In the genomic region with DNA sequence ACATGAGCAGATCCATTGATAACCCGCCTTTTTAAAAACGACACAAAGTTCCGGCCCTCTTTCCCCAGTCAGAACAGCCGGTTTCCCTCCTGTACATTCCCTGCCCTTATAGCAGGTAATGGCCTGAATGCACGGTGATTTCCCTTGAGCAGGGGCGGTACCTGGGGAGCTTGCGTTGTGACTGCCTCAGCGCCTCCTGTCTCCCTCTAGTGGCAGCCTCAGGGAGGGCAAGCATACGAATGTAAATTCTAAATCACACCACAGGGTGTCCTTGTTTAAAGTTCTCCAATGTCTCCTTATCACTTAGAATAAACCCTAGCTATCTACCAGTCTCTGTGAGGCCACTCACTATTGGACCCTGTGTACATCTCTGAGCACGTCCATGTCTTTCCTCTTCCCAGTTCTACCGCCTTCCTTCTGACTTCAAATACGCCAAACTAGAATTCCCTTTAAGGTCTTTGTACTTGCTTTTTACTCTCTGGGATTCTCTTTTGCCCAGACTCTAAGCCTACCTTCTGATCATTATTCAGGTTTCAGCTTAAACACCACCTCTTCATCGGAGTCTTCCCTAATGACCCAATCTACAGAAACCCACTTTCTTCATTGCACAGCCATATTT, we compare ENCODE assay signal across 8 cellular contexts. TPM values are rescaled to one million over a fixed set of nuclear protein-coding genes. Genes with fewer than 3 reads are reported as not detected.
DNase-seq lines count a peak whose midpoint lies in the region; ATAC-seq and TF ChIP-seq lines count a peak whose summit lies in the region.

No MANE protein-coding gene starts in this region.

- TF ChIP-seq EP300 in SK-N-SH (IDR thresholded peaks at IDR 0.05; ENCODE audit: borderline replicate concordance in 1 of 2, low read depth in 1 of 2, low read length in 1 of 2), result no peak

- H3K36me3 ChIP-seq in HUES6 (ENCODE audit: control insufficient read depth, insufficient read depth, low read length) (no peaks in the 10 kb centered on the region), SK-N-SH (replicated peaks in 1 of 2; ENCODE audit: control insufficient read depth in 1 of 2, insufficient read depth in 2 of 2, low read length in 1 of 2) (no peaks in the 10 kb centered on the region), iPS DF 6.9 (ENCODE audit: control insufficient read depth, insufficient read depth, low read length) (no peaks in the 10 kb centered on the region)

- H2AFZ ChIP-seq in SK-N-SH (ENCODE audit: low read depth), result no peak overlapping the region

- H3K9me3 ChIP-seq in HUES6 (ENCODE audit: control insufficient read depth, insufficient read depth, low read depth, low read length) (peaks cover 6% of the 10 kb centered on the region; the same call in 1 of the 2 replicates), SK-N-SH (no peaks in the 10 kb centered on the region), iPS DF 6.9 (ENCODE audit: control insufficient read depth, insufficient read depth, low read length) (no peaks in the 10 kb centered on the region)

- H3K79me2 ChIP-seq in SK-N-SH (ENCODE audit: insufficient read depth), result no peaks in the 10 kb centered on the region

- 69% methylated on average over 13 of the region's 13 CpGs for WGBS in SK-N-SH (ENCODE audit: low lambda C conversion rate)
- WGBS in iPS DF 6.9 (ENCODE audit: insufficient coverage, insufficient read length), result no CpG with 5 or more reads among the region's 13 CpGs

- no peaks in the 10 kb centered on the region for H3K9me2 ChIP-seq in SK-N-SH

- CTCF ChIA-PET in SK-N-SH (lab: Yijun Ruan, JAX), result interaction anchor here (0.5 to 2.1 kb wide), 32 partner anchors 9 to 652 kb away, joined by 3 to 23 read pairs (median 3); no protein-coding TSS in a partner anchor

- H3K4me3 ChIP-seq in HUES6 (ENCODE audit: low read depth, low read length), result peak overlapping the region; percentile 35; the same call in 1 of the 2 replicates
- H3K4me3 ChIP-seq in SK-N-SH (ENCODE audit: low read depth in 2 of 2, low read length in 1 of 2), result peak overlapping the region in 1 of 2 experiments; percentile 50; a peak in 1 of 4 replicates
- H3K4me3 ChIP-seq in iPS DF 6.9 (ENCODE audit: low read length), result no peak overlapping the region

- TF ChIP-seq RAD21 in SK-N-SH (IDR thresholded peaks at IDR 0.05; ENCODE audit: low read length), result peak; percentile 76

- peak overlapping the region; percentile 69 for H3K9ac ChIP-seq in HUES6 (ENCODE audit: low read length)
- no peak overlapping the region for H3K9ac ChIP-seq in SK-N-SH

- H3K4me2 ChIP-seq in SK-N-SH, result no peak overlapping the region

- POLR2A ChIA-PET in SK-N-SH (lab: Yijun Ruan, JAX), result no interaction called here

- peak overlapping the region; percentile 79; the same call in 1 of the 2 replicates for H3K27ac ChIP-seq in HUES6 (ENCODE audit: low read depth, low read length)
- no peak overlapping the region for H3K27ac ChIP-seq in SK-N-SH (ENCODE audit: low read depth in 2 of 2, low read length in 1 of 2)
- H3K27ac ChIP-seq in iPS DF 6.9 (ENCODE audit: low read length), result no peak overlapping the region

- H4K20me1 ChIP-seq in SK-N-SH (ENCODE audit: insufficient read depth), result no peaks in the 10 kb centered on the region

- H3K27me3 ChIP-seq in HUES6 (ENCODE audit: control insufficient read depth, insufficient read depth, low read length) (no peaks in the 10 kb centered on the region), SK-N-SH (ENCODE audit: insufficient read depth) (no peaks in the 10 kb centered on the region), iPS DF 6.9 (ENCODE audit: control insufficient read depth, insufficient read depth, low read length) (no peaks in the 10 kb centered on the region)

- no peaks in the 10 kb centered on the region for H3F3A ChIP-seq in SK-N-SH (replicated peaks; ENCODE audit: insufficient read depth)

- peaks cover 31% of the 10 kb centered on the region for H3K4me1 ChIP-seq in HUES6 (ENCODE audit: control insufficient read depth, insufficient read depth, low read length)
- no peaks in the 10 kb centered on the region for H3K4me1 ChIP-seq in SK-N-SH (ENCODE audit: control insufficient read depth in 1 of 2, insufficient read depth in 2 of 2, low read depth in 1 of 2, low read length in 1 of 2)
- no peaks in the 10 kb centered on the region for H3K4me1 ChIP-seq in iPS DF 6.9 (ENCODE audit: control insufficient read depth, insufficient read depth, low read length)

- TF ChIP-seq CTCF in SK-N-SH (IDR thresholded peaks at IDR 0.05), result peak; percentile 82

- DNase-seq in ELR (ENCODE audit: low read depth), result peak; percentile 69
- DNase-seq in SK-N-SH, result peak; percentile 55
- DNase-seq in activated naive CD4-positive, alpha-beta T cell (lab: John Stamatoyannopoulos, UW), result peak; percentile 14 to 57 (median 42)
- peak; percentile 88 for DNase-seq in iPS DF 6.9 (ENCODE audit: low read depth, low spot score)
- peak; percentile 24 for DNase-seq in stimulated activated CD8-positive, alpha-beta memory T cell treated with anti-CD3 and anti-CD28 coated beads, Interleukin-12 subunit alpha, Interleukin-12 subunit beta, amount 100 ng/mL, for 24 hours (ENCODE audit: extremely low read depth)
- DNase-seq in DMS79 treated with DMSO at 0.1 percent for 48 hours (lab: John Stamatoyannopoulos, UW), result no peak

- ATAC-seq in GM21717 (IDR thresholded peaks at IDR 0.05; ENCODE audit: unreplicated experiment), result peak; percentile 97

TF ChIP-seq in SK-N-SH, 30 proteins besides CTCF, POLR2A, EP300 and RAD21:
- TF ChIP-seq SMC3 (IDR thresholded peaks at IDR 0.05; ENCODE audit: low read depth, low read length) (peak; percentile 90), RCOR1 (IDR thresholded peaks at IDR 0.05; ENCODE audit: low read length) (0 out of 2 replicates have a peak, but pooled peaks have one; percentile 23), IRF3 (IDR thresholded peaks at IDR 0.05; ENCODE audit: low read depth, low read length) (no peak)

RNA-seq across cellular contexts. Expression of gene LDB2, which starts 18.4 kb away (rescaled TPM):
- 11.0 and 18.5 TPM in 2 replicates for polyA plus RNA-seq in SK-N-SH (2012; rRNA removed)
- polyA plus RNA-seq in SK-N-SH (2012; cell fraction: cytosol; rRNA removed), result 9.3 and 12.4 TPM in 2 replicates
- polyA plus RNA-seq in SK-N-SH (2012; cell fraction: nucleus; rRNA removed), result 9.8 and 14.2 TPM in 2 replicates
